ENCODE assay signal across 8 cellular contexts in genomic region chr12:27014085-27014858, GRCh38. TPM values are rescaled to one million over a fixed set of nuclear protein-coding genes. Genes with fewer than 3 reads are reported as not detected.
DNase-seq lines count a peak whose midpoint lies in the region; ATAC-seq and TF ChIP-seq lines count a peak whose summit lies in the region.

Gene TM7SF3 (minus strand): TSS chr12:27014384. CDS start chr12:27014168, 216 bp downstream.

- H3K4me1 ChIP-seq in ovary (ENCODE audit: insufficient read depth) (peaks cover 9% of the 10 kb centered on the region), thymus (ENCODE audit: control insufficient read depth, insufficient read depth, low read length) (peaks cover 26% of the 10 kb centered on the region)

- H3K27me3 ChIP-seq in ovary, result no peaks in the 10 kb centered on the region
- H3K27me3 ChIP-seq in thymus (ENCODE audit: control insufficient read depth, insufficient read depth), result no peaks in the 10 kb centered on the region

- H3K9me3 ChIP-seq in ovary (no peaks in the 10 kb centered on the region), thymus (ENCODE audit: control insufficient read depth) (no peaks in the 10 kb centered on the region)

- no peaks in the 10 kb centered on the region for H3K36me3 Mint-ChIP-seq in activated naive CD8-positive, alpha-beta T cell

- DNase-seq in NCI-H1105 (lab: John Stamatoyannopoulos, UW) (peak; percentile 95), SKM-1 treated with dmso at 0.1 percent for 144 hours (lab: John Stamatoyannopoulos, UW; ENCODE audit: unreplicated experiment) (peak; percentile 69), head of caudate nucleus (peak; percentile 79 to 97 (median 94)), ovary (peak; percentile 93 to 96 (median 95))

- peak; percentile 87 for ATAC-seq in HG02678 (IDR thresholded peaks at IDR 0.05; ENCODE audit: unreplicated experiment)

- H3K4me1 Mint-ChIP-seq in activated naive CD8-positive, alpha-beta T cell (ENCODE audit: low read depth), result peaks cover 52% of the 10 kb centered on the region

- 0 to 1% (median 0%) methylated on average over 67 to 71 of the region's 71 CpGs for WGBS in ovary, 3 donors
- WGBS in thymus, result under 1% methylated on average over 71 of the region's 71 CpGs

- intact Hi-C loops in head of caudate nucleus (cut with DNase I) (loop anchor here (2.0 to 10.0 kb wide), 3 partner anchors 75 to 291 kb away; partner anchors contain the start of gene FGFR1OP2), ovary (cut with DNase I) (loop anchor here in 3 of 4 donors (5.0 to 10.0 kb wide), 6 partner anchors 77 to 889 kb away; partner anchors contain the start of genes FGFR1OP2 (in 2 of the 3), INTS13 (in 2 of the 3), BHLHE41 (in 1 of the 3) and STK38L (in 1 of the 3))

- H3K27ac ChIP-seq in ovary (peak within 1 kb of the TSS; percentile 85 to 86), thymus (ENCODE audit: low read depth) (peak within 1 kb of the TSS; percentile 89)

- TF ChIP-seq CTCF in GM12873 (IDR thresholded peaks at IDR 0.05; ENCODE audit: insufficient read depth, low read depth, low read length, missing control alignments) (peak; percentile 93), ovary (IDR thresholded peaks at IDR 0.05) (peak; percentile 94 to 96 (median 96))

- peak within 1 kb of the TSS; percentile 76 for H3K4me3 ChIP-seq in ovary
- peak within 1 kb of the TSS; percentile 61 for H3K4me3 ChIP-seq in thymus (ENCODE audit: low read length)

- H3K4me3 Mint-ChIP-seq in activated naive CD8-positive, alpha-beta T cell, result peak within 1 kb of the TSS; percentile 95

- no peaks in the 10 kb centered on the region for H3K9me3 Mint-ChIP-seq in activated naive CD8-positive, alpha-beta T cell (ENCODE audit: low read depth)

- peak; percentile 44 for TF ChIP-seq POLR2A in ovary (IDR thresholded peaks at IDR 0.05)

- H3K27me3 Mint-ChIP-seq in activated naive CD8-positive, alpha-beta T cell, result no peaks in the 10 kb centered on the region

- TF ChIP-seq EP300 in ovary (IDR thresholded peaks at IDR 0.05), result no peak

- peak within 1 kb of the TSS; percentile 92 for H3K27ac Mint-ChIP-seq in activated naive CD8-positive, alpha-beta T cell

- H3K36me3 ChIP-seq in ovary (no peaks in the 10 kb centered on the region), thymus (ENCODE audit: control insufficient read depth, insufficient read depth) (no peaks in the 10 kb centered on the region)

RNA-seq across cellular contexts. Expression of gene TM7SF3, which starts in this region (rescaled TPM):
- total RNA-seq in ovary, result 10 to 100 TPM; 35.2 to 63.8 (median 44.2) TPM
- 100 to 1,000 TPM in 1 of 2 donors, 10 to 100 TPM in 1; 41.5 to 117 TPM for polyA plus RNA-seq in ovary
- polyA plus RNA-seq in thymus, result 38.0 TPM

Comparison
In these comparisons a context has a peak if more than half of its experiments do, and no peak if none do; other contexts are left out.
1. Peak in every context shown above with its lines: DNase-seq, ATAC-seq, H3K4me3 ChIP-seq and H3K27ac ChIP-seq.